In genomic region chr9:128821584-128822406, GRCh38 we compare ENCODE assay signal across 19 cellular contexts.
DNase-seq lines count a peak whose midpoint lies in the region; ATAC-seq and TF ChIP-seq lines count a peak whose summit lies in the region.
"Had no signal": no experiment of that assay in that cellular context is flagged by ENCODE, and none has a peak within 500 bp of the region (broad histone marks: within the 10 kb centered on the region; RNA-seq: fewer than 3 reads in every experiment).

No MANE protein-coding gene starts in this region.

- peaks cover 8% of the 10 kb centered on the region for H3K4me1 Mint-ChIP-seq in T-helper 2 cell treated with Interferon-gamma antibody and Interleukin-4, amounts not matched to agents 5 μg/mL and 100 μg/mL, for 36 hours (ENCODE audit: low read depth)

- no peak overlapping the region for H3K4me3 Mint-ChIP-seq in T-helper 2 cell treated with Interferon-gamma antibody and Interleukin-4, amounts not matched to agents 5 μg/mL and 100 μg/mL, for 36 hours

- H3K27me3 Mint-ChIP-seq in T-helper 2 cell treated with Interferon-gamma antibody and Interleukin-4, amounts not matched to agents 5 μg/mL and 100 μg/mL, for 36 hours (ENCODE audit: low read depth) = no peaks in the 10 kb centered on the region

- H3K27ac Mint-ChIP-seq in T-helper 2 cell treated with Interferon-gamma antibody and Interleukin-4, amounts not matched to agents 5 μg/mL and 100 μg/mL, for 36 hours = peak overlapping the region; percentile 31

- peaks cover 22% of the 10 kb centered on the region for H3K36me3 Mint-ChIP-seq in T-helper 2 cell treated with Interferon-gamma antibody and Interleukin-4, amounts not matched to agents 5 μg/mL and 100 μg/mL, for 36 hours (ENCODE audit: low read depth)

- peak; percentile 7 for TF ChIP-seq POLR2A in GM18526 (IDR thresholded peaks at IDR 0.05; ENCODE audit: extremely low read depth, insufficient read length)

- no peak for ATAC-seq in GM18873 (IDR thresholded peaks at IDR 0.05; ENCODE audit: low FRiP score, unreplicated experiment)

- DNase-seq in T-helper 2 cell treated with Interferon-gamma antibody and Interleukin-4, amounts not matched to agents 5 μg/mL and 100 μg/mL, for 36 hours (ENCODE audit: low spot score) = no peak
- DNase-seq in T-helper 2 cell = no peak
- peak; percentile 5 for DNase-seq in epidermal melanocyte (ENCODE audit: insufficient read length, low spot score)
- no peak for DNase-seq in GOT3 (lab: John Stamatoyannopoulos, UW)
- DNase-seq: activated CD4-positive, alpha-beta T cell treated with anti-CD3 and anti-CD28 coated beads, Interleukin-2, amount 50 U/mL, for 48 hours; activated CD8-positive, alpha-beta memory T cell treated with anti-CD3 and anti-CD28 coated beads, Interleukin-2, amount 50 U/mL, for 48 hours; aorta; BE2C; central memory CD4-positive, alpha-beta T cell; dermis blood vessel endothelial cell; KBM-7; NCI-H146; NCI-H526; nucleus accumbens; small intestine; T-helper 9 cell; transverse colon had no signal

- H3K9me3 Mint-ChIP-seq in T-helper 2 cell treated with Interferon-gamma antibody and Interleukin-4, amounts not matched to agents 5 μg/mL and 100 μg/mL, for 36 hours = no peaks in the 10 kb centered on the region
